Comparison of ENCODE assay signal across 8 cellular contexts in the genomic region with DNA sequence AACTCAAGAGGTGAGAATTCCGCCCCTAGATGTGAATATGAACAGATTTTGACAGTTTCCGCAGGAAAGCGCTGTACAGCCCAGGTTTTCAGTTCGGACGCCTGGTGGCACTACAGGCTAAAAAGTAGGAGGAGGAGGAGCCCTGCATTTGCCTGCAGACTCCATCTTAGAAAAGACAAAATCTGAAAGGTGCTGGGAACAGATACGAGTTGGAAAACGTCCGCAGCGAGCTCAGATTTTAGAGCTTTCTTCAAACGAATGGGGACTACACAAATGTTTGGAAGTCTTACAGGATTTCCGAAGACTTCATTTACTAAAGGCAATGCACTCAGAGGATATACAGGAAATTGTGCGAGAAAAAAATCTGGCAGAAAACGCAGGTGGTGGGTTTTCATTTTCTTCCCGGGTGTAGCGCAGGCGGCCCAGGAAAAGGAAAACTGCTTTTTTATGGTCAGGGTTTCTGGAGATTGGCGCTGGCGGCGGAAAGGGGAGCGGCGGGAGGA. TPM values are rescaled to one million over a fixed set of nuclear protein-coding genes. Genes with fewer than 3 reads are reported as not detected.
DNase-seq lines count a peak whose midpoint lies in the region; ATAC-seq, FAIRE-seq and TF ChIP-seq lines count a peak whose summit lies in the region.

No MANE protein-coding gene starts in this region.

- peak; percentile 64 for TF ChIP-seq CTCF in foreskin keratinocyte (conservative IDR thresholded peaks at IDR 0.05)
- TF ChIP-seq CTCF in neural crest cell (conservative IDR thresholded peaks at IDR 0.05): peak; percentile 70
- peak in 1 of 3 experiments; percentile 51 for TF ChIP-seq CTCF in vagina (IDR thresholded peaks at IDR 0.05)
- no peak for TF ChIP-seq CTCF in GM20000 (IDR thresholded peaks at IDR 0.05; ENCODE audit: extremely low read depth, missing control alignments)

- no peaks in the 10 kb centered on the region for H3K36me3 Mint-ChIP-seq in activated T-helper 17 cell treated with anti-CD3 and anti-CD28 coated beads, Interleukin-2, amount 50 U/mL, for 72 hours (ENCODE audit: low read depth)
- H3K36me3 Mint-ChIP-seq in neural crest cell (ENCODE audit: low read depth): peaks cover 3% of the 10 kb centered on the region

- peak overlapping the region; percentile 92 for H3K4me3 Mint-ChIP-seq in activated T-helper 17 cell treated with anti-CD3 and anti-CD28 coated beads, Interleukin-2, amount 50 U/mL, for 72 hours
- H3K4me3 Mint-ChIP-seq in neural crest cell: peak overlapping the region; percentile 76

- peak overlapping the region; percentile 36 to 39 for H3K4me3 ChIP-seq in vagina

- peak; percentile 89 for FAIRE-seq in A204.1 (lab: Jason Lieb, UNC)

- DNase-seq in NCI-H748 treated with DMSO at 0.1 percent for 48 hours (lab: John Stamatoyannopoulos, UW) (peak; percentile 93), foreskin keratinocyte (peak; percentile 14 to 43), neural crest cell (ENCODE audit: low read depth, low spot score) (no peak), vagina (ENCODE audit: extremely low spot score in 2 of 2) (no peak), GM20000 (ENCODE audit: low spot score) (no peak)

- H3K4me1 ChIP-seq in foreskin keratinocyte: no peaks in the 10 kb centered on the region
- no peaks in the 10 kb centered on the region for H3K4me1 ChIP-seq in vagina

- H3K27ac ChIP-seq in foreskin keratinocyte (no peak overlapping the region), vagina (peak overlapping the region; percentile 71)

- H3K27ac Mint-ChIP-seq in activated T-helper 17 cell treated with anti-CD3 and anti-CD28 coated beads, Interleukin-2, amount 50 U/mL, for 72 hours: peak overlapping the region; percentile 88
- peak overlapping the region; percentile 81 for H3K27ac Mint-ChIP-seq in neural crest cell (ENCODE audit: unreplicated experiment)

- H3K9me3 ChIP-seq in vagina: no peaks in the 10 kb centered on the region

- H3K27me3 Mint-ChIP-seq in activated T-helper 17 cell treated with anti-CD3 and anti-CD28 coated beads, Interleukin-2, amount 50 U/mL, for 72 hours: peaks cover 5% of the 10 kb centered on the region
- H3K27me3 Mint-ChIP-seq in neural crest cell (ENCODE audit: low read depth): peaks cover 5% of the 10 kb centered on the region

- TF ChIP-seq POLR2A in vagina (IDR thresholded peaks at IDR 0.05): no peak

- H3K36me3 ChIP-seq in vagina: no peaks in the 10 kb centered on the region

- intact Hi-C loops in vagina (cut with DNase I): no loop called here

- ATAC-seq in GM21367 (IDR thresholded peaks at IDR 0.05; ENCODE audit: unreplicated experiment) (peak; percentile 62), foreskin keratinocyte (peak; percentile 69)
- peak; percentile 78 for ATAC-seq in activated T-helper 17 cell treated with anti-CD3 and anti-CD28 coated beads, Interleukin-2, amount 50 U/mL, for 72 hours (replicated peaks)

- H3K27me3 ChIP-seq in foreskin keratinocyte (no peaks in the 10 kb centered on the region), vagina (no peaks in the 10 kb centered on the region)

- H3K4me1 Mint-ChIP-seq in activated T-helper 17 cell treated with anti-CD3 and anti-CD28 coated beads, Interleukin-2, amount 50 U/mL, for 72 hours: peaks cover 5% of the 10 kb centered on the region
- peaks cover 4% of the 10 kb centered on the region for H3K4me1 Mint-ChIP-seq in neural crest cell

- peaks cover 3% of the 10 kb centered on the region for H3K9me3 Mint-ChIP-seq in activated T-helper 17 cell treated with anti-CD3 and anti-CD28 coated beads, Interleukin-2, amount 50 U/mL, for 72 hours
- peaks cover 12% of the 10 kb centered on the region for H3K9me3 Mint-ChIP-seq in neural crest cell

RNA-seq across cellular contexts. Expression of a gene that starts 9.9 kb away (rescaled TPM):
- under 1 TPM; 0.06 to 0.24 TPM for total RNA-seq in activated T-helper 17 cell treated with anti-CD3 and anti-CD28 coated beads, Interleukin-2, amount 50 U/mL, for 72 hours
- total RNA-seq in foreskin keratinocyte (0.10 and 0.11 TPM in 2 replicates), neural crest cell (52.6 and 57.8 TPM in 2 replicates), vagina (3.4 TPM)
- polyA plus RNA-seq in foreskin keratinocyte: 0.02 and 0.09 TPM in 2 replicates

RNA-seq across cellular contexts. Expression of a gene that starts 15.7 kb away (rescaled TPM):
- under 1 TPM in 1 of 2 donors, not detected in 1; 0.08 TPM for total RNA-seq in activated T-helper 17 cell treated with anti-CD3 and anti-CD28 coated beads, Interleukin-2, amount 50 U/mL, for 72 hours
- total RNA-seq in foreskin keratinocyte (0.03 and 0.04 TPM in 2 replicates), neural crest cell (5.4 and 5.7 TPM in 2 replicates), vagina (2.0 TPM)
- polyA plus RNA-seq in foreskin keratinocyte: 0.02 TPM in 1 of 2 replicates, not detected in the other

RNA-seq across cellular contexts. Expression of a gene that starts 33.4 kb away (rescaled TPM):
- total RNA-seq in activated T-helper 17 cell treated with anti-CD3 and anti-CD28 coated beads, Interleukin-2, amount 50 U/mL, for 72 hours: not detected
- total RNA-seq in foreskin keratinocyte (not detected in 2 replicates), neural crest cell (0.14 and 0.23 TPM in 2 replicates), vagina (not detected)
- polyA plus RNA-seq in foreskin keratinocyte: not detected in 2 replicates

RNA-seq across cellular contexts. Expression of a gene that starts 37.1 kb away (rescaled TPM):
- not detected for total RNA-seq in activated T-helper 17 cell treated with anti-CD3 and anti-CD28 coated beads, Interleukin-2, amount 50 U/mL, for 72 hours
- total RNA-seq in foreskin keratinocyte (not detected in 2 replicates), neural crest cell (2.6 and 2.7 TPM in 2 replicates), vagina (8.3 TPM)
- 0.01 TPM in 1 of 2 replicates, not detected in the other for polyA plus RNA-seq in foreskin keratinocyte

RNA-seq across cellular contexts. Expression of a gene that starts 50.5 kb away (rescaled TPM):
- total RNA-seq in activated T-helper 17 cell treated with anti-CD3 and anti-CD28 coated beads, Interleukin-2, amount 50 U/mL, for 72 hours: not detected
- total RNA-seq in foreskin keratinocyte (0.04 and 0.10 TPM in 2 replicates), neural crest cell (3.0 and 3.3 TPM in 2 replicates), vagina (2.9 TPM)
- 0.03 TPM in 1 of 2 replicates, not detected in the other for polyA plus RNA-seq in foreskin keratinocyte

Comparison
In these comparisons a context has a peak if more than half of its experiments do, and no peak if none do; other contexts are left out.
1. DNase-seq: peak in NCI-H748 treated with DMSO at 0.1 percent for 48 hours (single experiment) and foreskin keratinocyte (2 of 2); none in neural crest cell (single experiment), vagina (0 of 2) and GM20000 (single experiment).
2. RNA of a gene that starts 9.9 kb away (total RNA-seq): 52.6 to 57.8 TPM in neural crest cell; 3.4 TPM in vagina (single experiment), 0.06 to 0.24 TPM in activated T-helper 17 cell treated with anti-CD3 and anti-CD28 coated beads, Interleukin-2, amount 50 U/mL, for 72 hours and 0.10 to 0.11 TPM in foreskin keratinocyte; every median in the first group is over 10 times any median in the second.
3. Peak in every context shown above with its lines, with median percentiles within 50 percentile points of each other: ATAC-seq.